Comparison of ENCODE assay signal across 8 cellular contexts in the genomic region with DNA sequence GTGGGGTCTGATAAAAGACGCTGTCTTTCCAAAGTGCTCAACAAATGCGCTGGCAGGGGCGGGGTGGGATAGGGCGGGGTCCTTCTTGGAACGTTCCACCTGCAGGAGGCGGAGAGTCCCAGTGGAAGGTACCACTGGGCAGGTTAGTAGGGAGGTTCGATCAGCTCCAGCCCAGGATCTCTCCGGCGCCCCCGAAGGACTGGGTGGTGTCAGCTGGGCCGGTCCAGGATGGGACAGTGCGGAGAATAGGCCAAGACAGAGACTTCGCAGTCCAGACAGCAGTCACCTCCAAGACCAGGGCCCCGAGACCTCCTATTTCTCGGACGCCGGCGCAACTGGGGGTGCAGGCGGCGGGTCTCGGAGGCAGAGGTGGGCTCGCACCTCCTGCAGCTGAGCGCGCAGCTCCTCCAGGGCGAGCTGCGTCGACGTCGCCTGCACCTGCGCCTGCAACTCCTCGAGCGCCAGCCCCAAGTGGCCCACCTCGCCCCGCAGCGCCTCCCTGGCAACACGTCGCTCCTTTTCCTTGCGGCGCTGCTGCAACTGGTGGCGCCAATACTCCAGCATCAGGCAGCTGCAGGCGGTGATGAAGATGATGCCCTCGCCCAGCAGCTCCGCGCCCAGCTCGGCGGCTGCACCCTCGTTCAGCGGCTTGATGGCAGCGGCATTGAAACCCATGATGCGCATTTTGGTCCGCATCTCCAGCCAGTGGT. TPM values are rescaled to one million over a fixed set of nuclear protein-coding genes. Genes with fewer than 3 reads are reported as not detected.
A peak's percentile ranks its signal among the peaks of the same experiment; 100 is the strongest.
DNase-seq lines count a peak whose midpoint lies in the region; ATAC-seq and TF ChIP-seq lines count a peak whose summit lies in the region.

No MANE protein-coding gene starts in this region.

- peaks cover 19 to 38% (median 27%) of the 10 kb centered on the region in 3 donors for H3K4me1 ChIP-seq in esophagus squamous epithelium

- H3K36me3 ChIP-seq in H7 (replicated peaks; ENCODE audit: control insufficient read depth, insufficient read depth, low read length) = peaks cover 15% of the 10 kb centered on the region
- H3K36me3 ChIP-seq in esophagus squamous epithelium = peaks cover 0 to 33% (median 17%) of the 10 kb centered on the region in 3 donors

- in situ Hi-C loops in GM13976 (cut with MboI; ENCODE audit: low sequenced_read_pairs, unreplicated experiment) = no loop called here

- TF ChIP-seq CTCF in esophagus squamous epithelium (IDR thresholded peaks at IDR 0.05) (peak in 2 of 6 experiments; percentile 4 to 19), GM13976 (IDR thresholded peaks at IDR 0.05; ENCODE audit: borderline replicate concordance, control extremely low read depth, extremely low read depth, insufficient read depth, missing control alignments) (no peak)

- WGBS in esophagus squamous epithelium, 2 donors = 5% methylated on average over 7 of the region's 51 CpGs; no CpG with 5 or more reads in 1 of the 2 donors

- H3K9me3 ChIP-seq in esophagus squamous epithelium = peaks cover 0 to 4% (median 0%) of the 10 kb centered on the region in 3 donors

- peak overlapping the region; percentile 61 for H3K4me3 ChIP-seq in H7 (ENCODE audit: insufficient read depth, low read depth, low read length)
- peak overlapping the region; percentile 31 to 65 (median 50) for H3K4me3 ChIP-seq in esophagus squamous epithelium

- intact Hi-C loops in esophagus squamous epithelium (cut with DNase I) = loop anchor here (10.0 kb wide), 1 partner anchor 116 kb away; no protein-coding TSS in a partner anchor

- ATAC-seq in GM19395 (IDR thresholded peaks at IDR 0.05; ENCODE audit: unreplicated experiment) (no peak), HG02610 (IDR thresholded peaks at IDR 0.05; ENCODE audit: unreplicated experiment) (no peak)

- no peak for TF ChIP-seq POLR2A in esophagus squamous epithelium (IDR thresholded peaks at IDR 0.05)

- DNase-seq in H7 (peak; percentile 95), NCI-H82 treated with DMSO at 0.1 percent for 48 hours (lab: John Stamatoyannopoulos, UW; ENCODE audit: unreplicated experiment) (peak; percentile 30), esophagus squamous epithelium (lab: John Stamatoyannopoulos, UW) (no peak), occipital lobe (lab: John Stamatoyannopoulos, UW) (peak; percentile 60), pons (ENCODE audit: low spot score) (no peak), GM13976 (ENCODE audit: low spot score) (no peak)

- peak overlapping the region; percentile 50 to 79 (median 64) for H3K27ac ChIP-seq in esophagus squamous epithelium

- H3K27me3 ChIP-seq in H7 (ENCODE audit: control insufficient read depth, insufficient read depth, low read length) (peaks cover 10% of the 10 kb centered on the region), esophagus squamous epithelium (peaks cover 0 to 9% (median 0%) of the 10 kb centered on the region in 4 donors)

RNA-seq across cellular contexts. Expression of a gene that starts 21.6 kb away (rescaled TPM):
- 103 and 130 TPM in 2 replicates for total RNA-seq in H7 (2014; rRNA removed; shearing (Covaris generic))
- total RNA-seq in esophagus squamous epithelium = 10 to 100 TPM; 39.2 to 82.9 (median 52.7) TPM
- total RNA-seq in occipital lobe = 8.4 TPM

RNA-seq across cellular contexts. Expression of a gene that starts 30.7 kb away (rescaled TPM):
- total RNA-seq in H7 (2014; rRNA removed; shearing (Covaris generic)) = 4.0 and 9.2 TPM in 2 replicates
- total RNA-seq in esophagus squamous epithelium (1 to 10 TPM; 1.8 to 6.7 (median 4.0) TPM), occipital lobe (0.47 TPM)

RNA-seq across cellular contexts. Expression of a gene that starts 32.1 kb away (rescaled TPM):
- 16.3 and 17.5 TPM in 2 replicates for total RNA-seq in H7 (2014; rRNA removed; shearing (Covaris generic))
- 1 to 10 TPM; 1.9 to 7.2 (median 4.2) TPM for total RNA-seq in esophagus squamous epithelium
- total RNA-seq in occipital lobe = 56.8 TPM

RNA-seq across cellular contexts. Expression of a gene that starts 55.7 kb away (rescaled TPM):
- total RNA-seq in H7 (2014; rRNA removed; shearing (Covaris generic)) = 12.6 and 14.2 TPM in 2 replicates
- total RNA-seq in esophagus squamous epithelium (10 to 100 TPM in 2 of 4 donors, 1 to 10 TPM in 2; 4.7 to 12.4 (median 10.1) TPM), occipital lobe (2.0 TPM)

Comparison
In these comparisons a context has a peak if more than half of its experiments do, and no peak if none do; other contexts are left out.
1. DNase-seq: peak in H7 (single experiment), NCI-H82 treated with DMSO at 0.1 percent for 48 hours (single experiment) and occipital lobe (single experiment); none in esophagus squamous epithelium (single experiment), pons (single experiment) and GM13976 (single experiment).